In the genomic region with DNA sequence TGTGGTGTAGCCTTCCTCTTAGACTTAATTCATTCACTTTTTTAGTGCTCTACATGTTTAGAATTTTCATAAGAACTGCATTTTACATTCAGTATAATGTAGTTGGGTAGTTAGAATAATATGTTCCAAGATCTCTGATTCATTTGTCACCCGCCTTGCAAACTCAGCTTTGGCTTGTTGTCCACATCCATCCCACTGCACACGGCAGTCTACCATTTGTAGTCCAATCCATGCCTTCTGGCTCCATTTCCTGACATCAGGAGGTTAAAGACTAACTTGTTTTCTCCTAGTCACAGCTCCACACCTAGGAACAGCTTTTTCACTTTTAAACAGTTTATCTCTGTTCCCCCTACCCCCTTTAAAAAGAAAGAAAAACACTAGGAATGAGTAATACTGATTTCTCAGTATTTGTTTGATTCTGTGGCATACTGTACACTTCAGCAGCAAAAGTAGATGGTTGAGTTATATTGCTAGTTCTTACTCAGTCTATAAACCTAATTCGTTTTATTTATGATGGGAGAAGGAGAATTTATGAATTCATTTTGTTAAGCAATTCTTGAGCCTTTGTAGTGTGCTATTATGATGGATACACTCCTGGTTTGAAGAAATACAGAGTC, we compare ENCODE assay signal across 12 cellular contexts.
DNase-seq lines count a peak whose midpoint lies in the region; ATAC-seq and TF ChIP-seq lines count a peak whose summit lies in the region.
"Had no signal": no experiment of that assay in that cellular context is flagged by ENCODE, and none has a peak within 500 bp of the region (broad histone marks: within the 10 kb centered on the region; RNA-seq: fewer than 3 reads in every experiment).

No MANE protein-coding gene starts in this region.

- H3K4me1 Mint-ChIP-seq in memory B cell = peaks cover 42% of the 10 kb centered on the region
- H3K4me1 Mint-ChIP-seq in immature natural killer cell = peaks cover 59 to 72% of the 10 kb centered on the region in 2 donors

- peak; percentile 86 for ATAC-seq in GM18502 (IDR thresholded peaks at IDR 0.05; ENCODE audit: poor library complexity, unreplicated experiment)
- ATAC-seq in GM21529 (IDR thresholded peaks at IDR 0.05; ENCODE audit: unreplicated experiment) = peak; percentile 74
- peak; percentile 61 for ATAC-seq in HG03565 (IDR thresholded peaks at IDR 0.05; ENCODE audit: unreplicated experiment)
- ATAC-seq in memory B cell (ENCODE audit: low read depth) = no peak
- ATAC-seq in GM18867 (IDR thresholded peaks at IDR 0.05; ENCODE audit: unreplicated experiment) = no peak

- no peaks in the 10 kb centered on the region for H3K9me3 ChIP-seq in BE2C
- H3K9me3 ChIP-seq: suprapubic skin had no signal

- DNase-seq in memory B cell (ENCODE audit: low spot score in 2 of 2) (no peak), immature natural killer cell (no peak), BE2C (no peak)
- DNase-seq in activated CD4-positive, alpha-beta T cell treated with anti-CD3 and anti-CD28 coated beads, Interleukin-2, amount 50 U/mL, for 4 hours = no peak
- DNase-seq: activated naive CD4-positive, alpha-beta T cell treated with anti-CD3 and anti-CD28 coated beads, Interleukin-2, amount 50 U/mL, for 16 hours; NCI-H1436 treated with DMSO at 0.1 percent for 48 hours had no signal

- TF ChIP-seq CTCF in BE2C (IDR thresholded peaks at IDR 0.05; ENCODE audit: low read depth, low read length) = no peak

- H3K4me3 ChIP-seq in BE2C (ENCODE audit: low read depth, low read length) = no peak overlapping the region
- H3K4me3 ChIP-seq: suprapubic skin had no signal

- no peaks in the 10 kb centered on the region for H3K27me3 Mint-ChIP-seq in memory B cell
- peaks cover 0 to 3% (median 0%) of the 10 kb centered on the region in 3 donors for H3K27me3 Mint-ChIP-seq in immature natural killer cell (ENCODE audit: low read depth in 3 of 3)
- H3K27me3 Mint-ChIP-seq: CD4-positive, CD25-positive, alpha-beta regulatory T cell had no signal

- H3K27me3 ChIP-seq in BE2C = no peaks in the 10 kb centered on the region
- H3K27me3 ChIP-seq: suprapubic skin had no signal

- no peaks in the 10 kb centered on the region for H3K36me3 ChIP-seq in BE2C
- H3K36me3 ChIP-seq: suprapubic skin had no signal

- H3K27ac Mint-ChIP-seq in memory B cell = peak overlapping the region; percentile 8
- peak overlapping the region in 1 of 6 donors; percentile 3 for H3K27ac Mint-ChIP-seq in immature natural killer cell

- H3K9me3 Mint-ChIP-seq in memory B cell = no peaks in the 10 kb centered on the region
- H3K9me3 Mint-ChIP-seq in immature natural killer cell = no peaks in the 10 kb centered on the region
- H3K9me3 Mint-ChIP-seq: CD4-positive, CD25-positive, alpha-beta regulatory T cell had no signal

- H3K4me3 Mint-ChIP-seq in memory B cell (no peak overlapping the region), immature natural killer cell (no peak overlapping the region)

- H3K36me3 Mint-ChIP-seq in memory B cell (no peaks in the 10 kb centered on the region), immature natural killer cell (no peaks in the 10 kb centered on the region)
- H3K36me3 Mint-ChIP-seq: CD4-positive, CD25-positive, alpha-beta regulatory T cell had no signal

- H3K4me1 ChIP-seq in BE2C = peaks cover 20% of the 10 kb centered on the region

Comparison
In these comparisons a context has a peak if more than half of its experiments do, and no peak if none do; other contexts are left out.
1. ATAC-seq: peak in GM18502 (single experiment), GM21529 (single experiment) and HG03565 (single experiment); none in memory B cell (single experiment) and GM18867 (single experiment).